ENCODE assay signal across 16 cellular contexts in genomic region chr4:764405-765169, GRCh38. TPM values are rescaled to one million over a fixed set of nuclear protein-coding genes. Genes with fewer than 3 reads are reported as not detected.
DNase-seq lines count a peak whose midpoint lies in the region; ATAC-seq and TF ChIP-seq lines count a peak whose summit lies in the region.
"Had no signal": no experiment of that assay in that cellular context is flagged by ENCODE, and none has a peak within 500 bp of the region (broad histone marks: within the 10 kb centered on the region; RNA-seq: fewer than 3 reads in every experiment).

No MANE protein-coding gene starts in this region.

- no peak overlapping the region for H3K4me3 Mint-ChIP-seq in activated T-cell treated with anti-CD3 and anti-CD28 coated beads, Interleukin-2, amount 50 U/mL, for 24 hours
- no peak overlapping the region for H3K4me3 Mint-ChIP-seq in WTC11
- H3K4me3 Mint-ChIP-seq in immature natural killer cell: peak overlapping the region in 1 of 5 donors; percentile 19
- H3K4me3 Mint-ChIP-seq: stimulated activated naive CD8-positive, alpha-beta T cell treated with anti-CD3 and anti-CD28 coated beads, Interleukin-15, Interleukin-2, amounts not matched to agents 100 ng/mL and 50 ng/mL, for 24 hours had no signal

- peak overlapping the region; percentile 89 for H3K27ac ChIP-seq in smooth muscle cell (ENCODE audit: low read depth)

- H3K4me1 Mint-ChIP-seq in activated T-cell treated with anti-CD3 and anti-CD28 coated beads, Interleukin-2, amount 50 U/mL, for 24 hours (ENCODE audit: low read depth): peaks cover 50% of the 10 kb centered on the region
- H3K4me1 Mint-ChIP-seq in WTC11 (peaks cover 28% of the 10 kb centered on the region), immature natural killer cell (peaks cover 32 to 79% of the 10 kb centered on the region in 2 donors)

- POLR2A ChIA-PET in WTC11 (lab: Charles Lee): no interaction called here

- no peak overlapping the region for H2AFZ ChIP-seq in smooth muscle cell (ENCODE audit: low read depth)

- no peak for TF ChIP-seq CTCF in WTC11 (IDR thresholded peaks at IDR 0.05)
- TF ChIP-seq CTCF in smooth muscle cell (IDR thresholded peaks at IDR 0.05; ENCODE audit: borderline replicate concordance, insufficient read depth, poor library complexity, severe bottlenecking): no peak

- H3K9ac ChIP-seq in smooth muscle cell (ENCODE audit: low read depth): no peak overlapping the region

- H3K9me3 ChIP-seq in smooth muscle cell (replicated peaks; ENCODE audit: low read depth): no peaks in the 10 kb centered on the region
- H3K9me3 ChIP-seq: A549 had no signal

- no peaks in the 10 kb centered on the region for H3K9me3 Mint-ChIP-seq in activated T-cell treated with anti-CD3 and anti-CD28 coated beads, Interleukin-2, amount 50 U/mL, for 24 hours
- H3K9me3 Mint-ChIP-seq in WTC11 (peaks cover 11% of the 10 kb centered on the region), immature natural killer cell (no peaks in the 10 kb centered on the region)
- H3K9me3 Mint-ChIP-seq: stimulated activated naive CD8-positive, alpha-beta T cell treated with anti-CD3 and anti-CD28 coated beads, Interleukin-15, Interleukin-2, amounts not matched to agents 100 ng/mL and 50 ng/mL, for 24 hours had no signal

- H3K27me3 Mint-ChIP-seq in activated T-cell treated with anti-CD3 and anti-CD28 coated beads, Interleukin-2, amount 50 U/mL, for 24 hours: no peaks in the 10 kb centered on the region
- H3K27me3 Mint-ChIP-seq in WTC11 (ENCODE audit: low read depth) (no peaks in the 10 kb centered on the region), immature natural killer cell (ENCODE audit: low read depth in 3 of 3) (peaks cover 0 to 5% (median 4%) of the 10 kb centered on the region in 3 donors)
- H3K27me3 Mint-ChIP-seq: stimulated activated naive CD8-positive, alpha-beta T cell treated with anti-CD3 and anti-CD28 coated beads, Interleukin-15, Interleukin-2, amounts not matched to agents 100 ng/mL and 50 ng/mL, for 24 hours had no signal

- no peaks in the 10 kb centered on the region for H3K36me3 ChIP-seq in smooth muscle cell (ENCODE audit: low read depth)

- no peak overlapping the region for H3K4me2 ChIP-seq in smooth muscle cell
- H3K4me2 ChIP-seq: A549 had no signal

- no peak overlapping the region for H3K4me3 ChIP-seq in smooth muscle cell
- H3K4me3 ChIP-seq: A549 had no signal

- CTCF ChIA-PET in WTC11 (lab: Charles Lee): interaction anchor here (1.0 to 1.8 kb wide), 2 partner anchors 22 to 80 kb away, joined by 5 to 6 read pairs; no protein-coding TSS in a partner anchor

- H3K27ac Mint-ChIP-seq in activated T-cell treated with anti-CD3 and anti-CD28 coated beads, Interleukin-2, amount 50 U/mL, for 24 hours: peak overlapping the region; percentile 24
- H3K27ac Mint-ChIP-seq in WTC11 (peak overlapping the region; percentile 65; the same call in 1 of the 2 replicates), immature natural killer cell (peak overlapping the region in 5 of 6 donors; percentile 25 to 87 (median 53))
- H3K27ac Mint-ChIP-seq: stimulated activated naive CD8-positive, alpha-beta T cell treated with anti-CD3 and anti-CD28 coated beads, Interleukin-15, Interleukin-2, amounts not matched to agents 100 ng/mL and 50 ng/mL, for 24 hours had no signal

- WGBS in smooth muscle cell (ENCODE audit: low lambda C conversion rate): 90% methylated on average over 14 of the region's 16 CpGs

- H3K4me1 ChIP-seq in smooth muscle cell (ENCODE audit: low read depth): no peaks in the 10 kb centered on the region

- no peak for DNase-seq in activated T-cell treated with anti-CD3 and anti-CD28 coated beads, Interleukin-2, amount 50 U/mL, for 24 hours
- DNase-seq in activated T-cell treated with anti-CD3 and anti-CD28 coated beads for 4 hours (no peak), WTC11 (ENCODE audit: low spot score) (no peak), immature natural killer cell (no peak), smooth muscle cell (lab: John Stamatoyannopoulos, UW; ENCODE audit: unreplicated experiment) (no peak), RKO (ENCODE audit: low spot score) (no peak), HPDE6-E6E7 (ENCODE audit: extremely low spot score) (no peak), NCI-H187 (lab: John Stamatoyannopoulos, UW) (no peak)
- DNase-seq: activated CD4-positive, alpha-beta T cell treated with anti-CD3 and anti-CD28 coated beads, Interleukin-2, amount 50 U/mL, for 4 hours; central memory CD4-positive, alpha-beta T cell; GDM1; NCI-H1417 treated with DMSO at 0.1 percent for 48 hours; NCI-H446; stimulated activated CD4-positive, alpha-beta T cell treated with anti-CD3 and anti-CD28 coated beads, Interleukin-4, amount 100 ng/mL, for 4 hours had no signal

- peaks cover 95% of the 10 kb centered on the region for H4K20me1 ChIP-seq in smooth muscle cell (ENCODE audit: low read depth)

- no peak for ATAC-seq in WTC11

- H3K79me2 ChIP-seq in smooth muscle cell (ENCODE audit: low read depth): peaks cover 22% of the 10 kb centered on the region

- H3F3A ChIP-seq in smooth muscle cell (ENCODE audit: low read depth): peaks cover 55% of the 10 kb centered on the region

- H3K36me3 Mint-ChIP-seq in activated T-cell treated with anti-CD3 and anti-CD28 coated beads, Interleukin-2, amount 50 U/mL, for 24 hours (ENCODE audit: low read depth): peaks cover 88% of the 10 kb centered on the region
- H3K36me3 Mint-ChIP-seq in WTC11 (peaks cover 80% of the 10 kb centered on the region), immature natural killer cell (peaks cover 12 to 18% (median 17%) of the 10 kb centered on the region in 3 donors)

- no peaks in the 10 kb centered on the region for H3K27me3 ChIP-seq in smooth muscle cell (ENCODE audit: low read depth)

TF ChIP-seq in WTC11, 78 proteins besides CTCF, POLR2A, EP300 and RAD21:
- 0 out of 2 replicates have a peak, but pooled peaks have one; percentile 58 for TF ChIP-seq ATF6 (CRISPR knock-in tag; IDR thresholded peaks at IDR 0.05)
- TF ChIP-seq FOXP4 (CRISPR knock-in tag; IDR thresholded peaks at IDR 0.05): no peak
- 0 out of 2 replicates have a peak, but pooled peaks have one; percentile 2 for TF ChIP-seq ZSCAN18 (CRISPR knock-in tag; IDR thresholded peaks at IDR 0.05)

RNA-seq across cellular contexts. Expression of gene PCGF3, which starts 59.0 kb away (rescaled TPM):
- total RNA-seq in WTC11 (2021) (59.2 to 65.7 TPM (median 62.8 TPM) in 3 replicates), smooth muscle cell (45.4 and 57.5 TPM in 2 replicates)
- polyA plus RNA-seq in immature natural killer cell (1 to 10 TPM; 6.5 to 7.5 (median 6.6) TPM), smooth muscle cell (29.6 and 30.9 TPM in 2 replicates)
